19 cellular contexts compared by ENCODE assay signal in genomic region chr13:40343550-40344269, GRCh38.
DNase-seq lines count a peak whose midpoint lies in the region; TF ChIP-seq lines count a peak whose summit lies in the region.
"Had no signal": no experiment of that assay in that cellular context is flagged by ENCODE, and none has a peak within 500 bp of the region (broad histone marks: within the 10 kb centered on the region; RNA-seq: fewer than 3 reads in every experiment).

No MANE protein-coding gene starts in this region.

- intact Hi-C loops in Caco-2 (cut with micrococcal nuclease; ENCODE audit: unreplicated experiment): loop anchor here (5.0 kb wide), 1 partner anchor 244 kb away; no protein-coding TSS in a partner anchor
- intact Hi-C loops in activated T-helper 2 cell treated with anti-CD3 and anti-CD28 coated beads, Interferon-gamma antibody, Interleukin-2, Interleukin-4, amounts not matched to agents 10 μg/mL and 5 μg/mL and 100 μg/mL, durations not matched to agents 14 hours and 24 hours and 36 hours (cut with micrococcal nuclease): no loop called here

- H3K9me3 ChIP-seq in Caco-2: no peaks in the 10 kb centered on the region
- no peaks in the 10 kb centered on the region for H3K9me3 ChIP-seq in skeletal muscle tissue (ENCODE audit: control insufficient read depth in 3 of 3, low read length in 3 of 3)
- H3K9me3 ChIP-seq: SJSA1 had no signal

- peaks cover 53% of the 10 kb centered on the region for H3K4me1 ChIP-seq in Caco-2
- peaks cover 13 to 37% (median 32%) of the 10 kb centered on the region in 3 donors for H3K4me1 ChIP-seq in skeletal muscle tissue (ENCODE audit: control insufficient read depth in 3 of 3, insufficient read depth in 3 of 3, low read length in 3 of 3)

- H3K27me3 Mint-ChIP-seq in Caco-2 (ENCODE audit: insufficient read depth, unreplicated experiment) (no peaks in the 10 kb centered on the region), mesothelial cell of epicardium (ENCODE audit: low read depth) (no peaks in the 10 kb centered on the region)
- H3K27me3 Mint-ChIP-seq in activated T-helper 2 cell treated with anti-CD3 and anti-CD28 coated beads, Interferon-gamma antibody, Interleukin-2, Interleukin-4, amounts not matched to agents 10 μg/mL and 5 μg/mL and 100 μg/mL, durations not matched to agents 14 hours and 24 hours and 36 hours (ENCODE audit: low read depth): peaks cover 2% of the 10 kb centered on the region

- no TSS peak for BruUV-seq in Caco-2 (replicated peaks; lab: Mats Ljungman, UMichigan)

- peaks cover 62% of the 10 kb centered on the region for H3K4me1 Mint-ChIP-seq in Caco-2 (ENCODE audit: low read depth, unreplicated experiment)
- H3K4me1 Mint-ChIP-seq in mesothelial cell of epicardium: peaks cover 79% of the 10 kb centered on the region
- no peaks in the 10 kb centered on the region for H3K4me1 Mint-ChIP-seq in activated T-helper 2 cell treated with anti-CD3 and anti-CD28 coated beads, Interferon-gamma antibody, Interleukin-2, Interleukin-4, amounts not matched to agents 10 μg/mL and 5 μg/mL and 100 μg/mL, durations not matched to agents 14 hours and 24 hours and 36 hours (ENCODE audit: low read depth)
- H3K4me1 Mint-ChIP-seq: CD8-positive, alpha-beta memory T cell had no signal

- no peaks in the 10 kb centered on the region for H3K36me3 ChIP-seq in Caco-2 (ENCODE audit: control insufficient read depth, insufficient read depth, low read length)
- no peaks in the 10 kb centered on the region for H3K36me3 ChIP-seq in skeletal muscle tissue (ENCODE audit: control insufficient read depth in 3 of 3, insufficient read depth in 3 of 3, low read length in 3 of 3)
- H3K36me3 ChIP-seq: SJSA1 had no signal

- H3K9me3 Mint-ChIP-seq in Caco-2 (ENCODE audit: unreplicated experiment) (peaks cover 10% of the 10 kb centered on the region), mesothelial cell of epicardium (no peaks in the 10 kb centered on the region)
- no peaks in the 10 kb centered on the region for H3K9me3 Mint-ChIP-seq in activated T-helper 2 cell treated with anti-CD3 and anti-CD28 coated beads, Interferon-gamma antibody, Interleukin-2, Interleukin-4, amounts not matched to agents 10 μg/mL and 5 μg/mL and 100 μg/mL, durations not matched to agents 14 hours and 24 hours and 36 hours
- H3K9me3 Mint-ChIP-seq: CD8-positive, alpha-beta memory T cell; HFFc6 had no signal

- CTCF ChIA-PET in Caco-2 (lab: Charles Lee): no interaction called here

- H3K4me3 ChIP-seq in Caco-2 (ENCODE audit: low read depth, low read length) (no peak overlapping the region), skeletal muscle tissue (ENCODE audit: low read length in 3 of 3) (no peak overlapping the region)
- H3K4me3 ChIP-seq: K562, SJSA1 had no signal

- H3K27me3 ChIP-seq in Caco-2 (replicated peaks; ENCODE audit: control insufficient read depth, insufficient read depth, low read length): no peaks in the 10 kb centered on the region
- no peaks in the 10 kb centered on the region for H3K27me3 ChIP-seq in skeletal muscle tissue (ENCODE audit: control insufficient read depth in 3 of 3, insufficient read depth in 3 of 3, low read length in 3 of 3)
- H3K27me3 ChIP-seq: SJSA1 had no signal

- H3K9ac ChIP-seq in skeletal muscle tissue (ENCODE audit: low read depth in 1 of 3, low read length in 3 of 3): no peak overlapping the region

- POLR2A ChIA-PET in Caco-2 (lab: Charles Lee): no interaction called here

- peak overlapping the region; percentile 92 for H3K27ac Mint-ChIP-seq in Caco-2 (ENCODE audit: unreplicated experiment)
- H3K27ac Mint-ChIP-seq in mesothelial cell of epicardium: peak overlapping the region; percentile 19
- H3K27ac Mint-ChIP-seq in activated T-helper 2 cell treated with anti-CD3 and anti-CD28 coated beads, Interferon-gamma antibody, Interleukin-2, Interleukin-4, amounts not matched to agents 10 μg/mL and 5 μg/mL and 100 μg/mL, durations not matched to agents 14 hours and 24 hours and 36 hours: no peak overlapping the region
- H3K27ac Mint-ChIP-seq: CD8-positive, alpha-beta memory T cell; H9; HFFc6 had no signal

- TF ChIP-seq CTCF in Caco-2 (IDR thresholded peaks at IDR 0.05; ENCODE audit: insufficient read depth in 1 of 2, low read depth in 1 of 2, low read length in 1 of 2, severe bottlenecking in 1 of 2, unreplicated experiment in 1 of 2): no peak
- no peak for TF ChIP-seq CTCF in mesothelial cell of epicardium (IDR thresholded peaks at IDR 0.05; ENCODE audit: unreplicated experiment)
- TF ChIP-seq CTCF in GM10266 (IDR thresholded peaks at IDR 0.05; ENCODE audit: control insufficient read depth, insufficient read depth, low read depth, missing control alignments): no peak

- H3K27ac ChIP-seq in skeletal muscle tissue (ENCODE audit: low read depth, low read length): peak overlapping the region; percentile 54
- H3K27ac ChIP-seq: SJSA1 had no signal

- peaks cover 6% of the 10 kb centered on the region for H3K36me3 Mint-ChIP-seq in Caco-2 (ENCODE audit: insufficient read depth, unreplicated experiment)
- H3K36me3 Mint-ChIP-seq in mesothelial cell of epicardium: no peaks in the 10 kb centered on the region
- H3K36me3 Mint-ChIP-seq in activated T-helper 2 cell treated with anti-CD3 and anti-CD28 coated beads, Interferon-gamma antibody, Interleukin-2, Interleukin-4, amounts not matched to agents 10 μg/mL and 5 μg/mL and 100 μg/mL, durations not matched to agents 14 hours and 24 hours and 36 hours (ENCODE audit: low read depth): no peaks in the 10 kb centered on the region
- H3K36me3 Mint-ChIP-seq: CD8-positive, alpha-beta memory T cell had no signal

- DNase-seq in Caco-2 (no peak), amniotic epithelial cell (ENCODE audit: low read depth) (peak; percentile 13), mesothelial cell of epicardium (ENCODE audit: low spot score in 2 of 2, unreplicated experiment in 2 of 2) (no peak), GM10266 (ENCODE audit: extremely low spot score) (no peak), NCI-H345 (lab: John Stamatoyannopoulos, UW) (no peak)
- no peak for DNase-seq in activated T-helper 2 cell treated with anti-CD3 and anti-CD28 coated beads, Interferon-gamma antibody, Interleukin-2, Interleukin-4, amounts not matched to agents 10 μg/mL and 5 μg/mL and 100 μg/mL, durations not matched to agents 14 hours and 24 hours and 36 hours (ENCODE audit: low spot score)
- DNase-seq: AML-193; CD8-positive, alpha-beta memory T cell; GDM1; H9; HFFc6; MM.1S; NCI-H1092; NCI-H1436; NCI-H187 treated with DMSO at 0.1 percent for 48 hours; NCI-H226 had no signal

- no peak overlapping the region for H3K4me3 Mint-ChIP-seq in Caco-2 (ENCODE audit: unreplicated experiment)
- no peak overlapping the region for H3K4me3 Mint-ChIP-seq in mesothelial cell of epicardium
- H3K4me3 Mint-ChIP-seq in activated T-helper 2 cell treated with anti-CD3 and anti-CD28 coated beads, Interferon-gamma antibody, Interleukin-2, Interleukin-4, amounts not matched to agents 10 μg/mL and 5 μg/mL and 100 μg/mL, durations not matched to agents 14 hours and 24 hours and 36 hours (ENCODE audit: low read depth): no peak overlapping the region
- H3K4me3 Mint-ChIP-seq: CD8-positive, alpha-beta memory T cell; H9; HFFc6 had no signal
